ENCODE assay signal across 8 cellular contexts in the genomic region with DNA sequence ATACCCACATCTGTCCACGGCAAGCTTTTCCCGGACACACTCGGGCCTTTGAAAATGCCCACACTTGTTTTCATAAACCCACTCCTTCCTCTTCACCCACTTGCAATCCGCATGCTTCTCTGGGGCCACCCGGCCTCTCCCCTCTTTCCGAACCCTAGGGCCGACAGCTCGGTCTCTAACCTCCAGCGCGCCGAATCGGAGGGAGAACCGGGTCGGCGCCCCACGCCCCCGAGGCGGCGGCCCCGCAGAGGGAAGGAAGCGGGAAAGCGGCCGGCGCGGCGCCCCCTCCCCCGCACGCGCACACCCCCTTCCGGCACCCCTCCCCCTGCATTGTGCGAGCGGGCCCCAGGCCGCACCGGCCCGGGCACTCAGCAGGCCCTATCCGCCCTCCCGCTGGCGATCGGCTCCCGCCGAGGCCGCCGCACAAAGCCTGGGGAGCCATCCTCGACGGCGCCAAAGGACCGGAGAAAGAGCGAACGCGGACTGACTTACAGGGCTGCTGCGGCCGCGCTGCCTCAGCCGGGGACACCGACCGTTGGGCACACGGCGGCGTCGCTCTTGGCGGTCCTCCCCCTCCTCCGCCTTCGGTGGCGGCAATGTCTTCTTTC. TPM values are rescaled to one million over a fixed set of nuclear protein-coding genes. Genes with fewer than 3 reads are reported as not detected.
DNase-seq lines count a peak whose midpoint lies in the region; ATAC-seq, FAIRE-seq and TF ChIP-seq lines count a peak whose summit lies in the region.

No MANE protein-coding gene starts in this region.

- no peak for TF ChIP-seq RAD21 in H1 (IDR thresholded peaks at IDR 0.05 in 1 of 2, conservative IDR thresholded peaks at IDR 0.05 in 1 of 2; ENCODE audit: low read depth in 2 of 2, low read length in 2 of 2)

- H3K56ac ChIP-seq in H1 (replicated peaks; ENCODE audit: insufficient read length, low read depth, low read length), result peak overlapping the region; percentile 96

- peaks cover under 1% of the 10 kb centered on the region; the same call in 1 of the 2 replicates for H3K79me1 ChIP-seq in H1 (ENCODE audit: low read depth, low read length)

- peak overlapping the region; percentile 40 to 68 for H3K4me2 ChIP-seq in H1 (ENCODE audit: insufficient read depth in 1 of 2, low read depth in 2 of 2, low read length in 2 of 2)

- ATAC-seq in HG02840 (IDR thresholded peaks at IDR 0.05; ENCODE audit: low FRiP score, unreplicated experiment), result peak; percentile 32

- H3K14ac ChIP-seq in H1 (ENCODE audit: insufficient read length), result no peak overlapping the region

- H3K36me3 Mint-ChIP-seq in activated CD4-positive, alpha-beta memory T cell treated with anti-CD3 and anti-CD28 coated beads, Interleukin-2, amount 10 ng/mL, durations not matched to agents 7 days and 5 days (ENCODE audit: low read depth), result peaks cover 38% of the 10 kb centered on the region

- H3K79me2 ChIP-seq in H1 (ENCODE audit: control insufficient read depth in 1 of 2, insufficient read depth in 2 of 2, low read length in 2 of 2), result peaks cover 41 to 49% of the 10 kb centered on the region in 2 experiments

- H3K4me1 ChIP-seq in H1 (replicated peaks in 1 of 4; ENCODE audit: control insufficient read depth in 3 of 4, insufficient read depth in 4 of 4, low read length in 3 of 4), result peaks cover 5 to 15% (median 12%) of the 10 kb centered on the region in 4 experiments
- H3K4me1 ChIP-seq in mononuclear cell (ENCODE audit: insufficient read depth, low read length), result peaks cover 50% of the 10 kb centered on the region

- peak overlapping the region; percentile 54; the same call in 1 of the 2 replicates for H2AFZ ChIP-seq in H1 (ENCODE audit: low read length)

- no peak for TF ChIP-seq CTCF in H1 (IDR thresholded peaks at IDR 0.05; ENCODE audit: control extremely low read depth in 1 of 3, insufficient read depth in 1 of 3, low read depth in 1 of 3, low read length in 3 of 3)

- peak overlapping the region; percentile 36; the same call in 1 of the 2 replicates for H2BK15ac ChIP-seq in H1 (ENCODE audit: low read length)

- no peak for TF ChIP-seq EP300 in H1 (IDR thresholded peaks at IDR 0.05; ENCODE audit: borderline replicate concordance in 1 of 2, low read depth in 2 of 2, low read length in 2 of 2)

- H3K4me1 Mint-ChIP-seq in activated CD4-positive, alpha-beta memory T cell treated with anti-CD3 and anti-CD28 coated beads, Interleukin-2, amount 10 ng/mL, durations not matched to agents 7 days and 5 days, result peaks cover 44% of the 10 kb centered on the region

- CTCF ChIA-PET in activated CD4-positive, alpha-beta memory T cell treated with anti-CD3 and anti-CD28 coated beads, Interleukin-2, amount 10 ng/mL, durations not matched to agents 7 days and 5 days (lab: Charles Lee), result interaction anchor here (0.7 to 2.3 kb wide), 2 partner anchors 24 to 28 kb away, joined by 3 to 21 read pairs; no protein-coding TSS in a partner anchor
- CTCF ChIA-PET in H1 (lab: Charles Lee; ENCODE audit: partially characterized antibody), result interaction anchor here (1.3 to 1.9 kb wide), 2 partner anchors 59 to 73 kb away, joined by 5 read pairs; no protein-coding TSS in a partner anchor

- peak overlapping the region; percentile 99 for H4K5ac ChIP-seq in H1 (ENCODE audit: insufficient read length, low read depth, low read length)

- no peak overlapping the region for H3K23ac ChIP-seq in H1 (ENCODE audit: insufficient read length)

- peak; percentile 70 to 72 for TF ChIP-seq POLR2A in H1 (IDR thresholded peaks at IDR 0.05; ENCODE audit: control extremely low read depth in 1 of 2, low read depth in 2 of 2, low read length in 2 of 2)

- POLR2A ChIA-PET in activated CD4-positive, alpha-beta memory T cell treated with anti-CD3 and anti-CD28 coated beads, Interleukin-2, amount 10 ng/mL, durations not matched to agents 7 days and 5 days (lab: Charles Lee), result interaction anchor here (0.7 to 2.8 kb wide), 11 partner anchors 12 to 301 kb away, joined by 3 to 17 read pairs (median 4); a partner anchor contains a TSS
- POLR2A ChIA-PET in H1 (lab: Charles Lee; ENCODE audit: partially characterized antibody), result interaction anchor here (0.6 to 2.7 kb wide), 11 partner anchors 13 to 162 kb away, joined by 3 to 23 read pairs (median 4); a partner anchor contains a TSS

- H3K9me3 ChIP-seq in H1 (ENCODE audit: insufficient read depth in 2 of 2, low read depth in 1 of 2, low read length in 1 of 2), result no peaks in the 10 kb centered on the region
- H3K9me3 ChIP-seq in mononuclear cell (ENCODE audit: low read depth, low read length), result no peaks in the 10 kb centered on the region

- peak overlapping the region; percentile 61 for H2BK120ac ChIP-seq in H1 (replicated peaks; ENCODE audit: low read depth, low read length)

- no peak overlapping the region for H2AK5ac ChIP-seq in H1 (ENCODE audit: low read depth, low read length)

- H2BK12ac ChIP-seq in H1 (ENCODE audit: low read depth, low read length), result peak overlapping the region; percentile 88; the same call in 1 of the 2 replicates

- H3K36me3 ChIP-seq in H1 (ENCODE audit: control insufficient read depth in 2 of 4, insufficient read depth in 4 of 4, low read length in 3 of 4), result peaks cover 0 to 4% (median 0%) of the 10 kb centered on the region in 4 experiments; a peak in 1 of 8 replicates

- H3K18ac ChIP-seq in H1 (ENCODE audit: extremely low read depth, low read length), result peak overlapping the region; percentile 84

- DNase-seq in NCI-H748 (lab: John Stamatoyannopoulos, UW; ENCODE audit: unreplicated experiment) (peak; percentile 82), NCI-H748 treated with DMSO at 0.1 percent for 48 hours (lab: John Stamatoyannopoulos, UW) (no peak), NCI-H2171 treated with DMSO at 0.1 percent for 48 hours (lab: John Stamatoyannopoulos, UW) (peak; percentile 88), H1 (ENCODE audit: low read depth in 1 of 2, low spot score in 2 of 2) (peak in 1 of 2 experiments; percentile 78)
- DNase-seq in activated CD4-positive, alpha-beta memory T cell treated with anti-CD3 and anti-CD28 coated beads, Interleukin-2, amount 10 ng/mL, durations not matched to agents 7 days and 5 days, result peak; percentile 64
- DNase-seq in stimulated activated CD8-positive, alpha-beta memory T cell treated with anti-CD3 and anti-CD28 coated beads, Interleukin-4, amount 100 ng/mL, for 4 hours (ENCODE audit: low read depth in 2 of 2, low spot score in 1 of 2), result peak; percentile 7 to 20

- peak overlapping the region; percentile 99 to 100 (median 100) for H3K9ac ChIP-seq in H1 (replicated peaks in 1 of 4; ENCODE audit: extremely low read depth in 1 of 4, low read depth in 3 of 4, low read length in 3 of 4)

- peaks cover 13 to 17% of the 10 kb centered on the region in 2 experiments for H4K20me1 ChIP-seq in H1 (replicated peaks in 1 of 2; ENCODE audit: control insufficient read depth in 1 of 2, insufficient read depth in 2 of 2, low read length in 2 of 2)

- H3K27ac ChIP-seq in H1 (ENCODE audit: low read depth, low read length), result peak overlapping the region; percentile 100

- H4K91ac ChIP-seq in H1 (replicated peaks; ENCODE audit: insufficient read length, low read length), result peak overlapping the region; percentile 99

- no peaks in the 10 kb centered on the region for H3K9me3 Mint-ChIP-seq in activated CD4-positive, alpha-beta memory T cell treated with anti-CD3 and anti-CD28 coated beads, Interleukin-2, amount 10 ng/mL, durations not matched to agents 7 days and 5 days

- H3K23me2 ChIP-seq in H1 (ENCODE audit: low read depth, low read length), result peaks cover 8% of the 10 kb centered on the region

- WGBS in H1 (ENCODE audit: extremely low coverage in 1 of 2, insufficient coverage in 1 of 2, insufficient read length in 1 of 2, insufficient replicate concordance in 2 of 2, low coverage in 1 of 2, low lambda C conversion rate in 2 of 2, missing lambda C conversion rate in 1 of 2), 2 experiments, result 0% methylated on average over 13 of the region's 64 CpGs; no CpG with 5 or more reads in 1 of the 2 experiments

- FAIRE-seq in H1 (lab: Jason Lieb, UNC), result no peak

- 0 out of 2 replicates have a peak overlapping the region, but pooled peaks have one; percentile 34 for H2BK20ac ChIP-seq in H1 (ENCODE audit: low read length)

- H3K27me3 ChIP-seq in H1 (replicated peaks in 1 of 4; ENCODE audit: control insufficient read depth in 3 of 4, extremely low read depth in 1 of 4, insufficient read depth in 3 of 4, low read length in 3 of 4) (no peaks in the 10 kb centered on the region), mononuclear cell (ENCODE audit: insufficient read depth, low read length) (no peaks in the 10 kb centered on the region)

- H4K8ac ChIP-seq in H1 (ENCODE audit: extremely low read depth, insufficient read depth, low read length), result peak overlapping the region; percentile 100; the same call in 1 of the 2 replicates

- H3K27ac Mint-ChIP-seq in activated CD4-positive, alpha-beta memory T cell treated with anti-CD3 and anti-CD28 coated beads, Interleukin-2, amount 10 ng/mL, durations not matched to agents 7 days and 5 days, result peak overlapping the region; percentile 80

- H3K4me3 ChIP-seq in H1 (ENCODE audit: extremely low read depth in 1 of 4, insufficient read depth in 2 of 4, low read depth in 3 of 4, low read length in 4 of 4) (peak overlapping the region; percentile 84 to 100 (median 92)), mononuclear cell (ENCODE audit: low read length) (peak overlapping the region; percentile 78)

- H3K27me3 Mint-ChIP-seq in activated CD4-positive, alpha-beta memory T cell treated with anti-CD3 and anti-CD28 coated beads, Interleukin-2, amount 10 ng/mL, durations not matched to agents 7 days and 5 days, result no peaks in the 10 kb centered on the region

- peak overlapping the region; percentile 99 for H2BK5ac ChIP-seq in H1 (ENCODE audit: low read depth, low read length)

- H3K4ac ChIP-seq in H1 (replicated peaks; ENCODE audit: insufficient read length, low read depth, low read length), result peak overlapping the region; percentile 100

- no peak overlapping the region for H3K4me3 Mint-ChIP-seq in activated CD4-positive, alpha-beta memory T cell treated with anti-CD3 and anti-CD28 coated beads, Interleukin-2, amount 10 ng/mL, durations not matched to agents 7 days and 5 days

TF ChIP-seq in H1, 55 proteins besides CTCF, POLR2A, EP300 and RAD21 (continues in another document):
- no peak for TF ChIP-seq RXRA (IDR thresholded peaks at IDR 0.05; ENCODE audit: insufficient read depth, low read depth, low read length)

RNA-seq across cellular contexts. Expression of a gene that starts 0.4 kb away (rescaled TPM):
- 100 to 1,000 TPM; 141 to 147 TPM for total RNA-seq in activated CD4-positive, alpha-beta memory T cell treated with anti-CD3 and anti-CD28 coated beads, Interleukin-2, amount 10 ng/mL, durations not matched to agents 7 days and 5 days
- 109 and 114 TPM in 2 replicates for total RNA-seq in H1 (2021; fragmentation: NEBNext Ultra II Directional; extraction: Animal tissue kit (Norgen Biotek cat#: 25700))
- 30.1 and 46.6 TPM in 2 replicates for polyA plus RNA-seq in H1 (2011; rRNA removed)
- 40.1 TPM for polyA plus RNA-seq in H1 (2011; cell fraction: cytosol; rRNA removed)
- polyA plus RNA-seq in H1 (2011; cell fraction: nucleus; rRNA removed), result 37.3 TPM
- polyA plus RNA-seq in H1 (2012, experiment 1 of 2), result 33.7 to 56.1 TPM (median 47.0 TPM) in 4 replicates
- 2.6 TPM for polyA plus RNA-seq in H1 (2012, experiment 2 of 2)
- 31.1 TPM for polyA plus RNA-seq in H1 (2013, experiment 1 of 2)
- 31.5 TPM for polyA plus RNA-seq in H1 (2013, experiment 2 of 2)
- 336 and 378 TPM in 2 replicates for polyA minus RNA-seq in H1 (2011; rRNA and poly(A)+ RNA removed)
- polyA minus RNA-seq in H1 (2011; cell fraction: cytosol; rRNA and poly(A)+ RNA removed), result 98.2 TPM
- 170 TPM for polyA minus RNA-seq in H1 (2011; cell fraction: nucleus; rRNA and poly(A)+ RNA removed)
- total RNA-seq in mononuclear cell, result 88.9 TPM
